Comparison of ENCODE assay signal across 9 cellular contexts in genomic region chr14:35385042-35385839, GRCh38. TPM values are rescaled to one million over a fixed set of nuclear protein-coding genes. Genes with fewer than 3 reads are reported as not detected.
A peak's percentile ranks its signal among the peaks of the same experiment; 100 is the strongest.
DNase-seq lines count a peak whose midpoint lies in the region; ATAC-seq, FAIRE-seq and TF ChIP-seq lines count a peak whose summit lies in the region.
"Had no signal": no experiment of that assay in that cellular context is flagged by ENCODE, and none has a peak within 500 bp of the region (broad histone marks: within the 10 kb centered on the region; RNA-seq: fewer than 3 reads in every experiment).

No MANE protein-coding gene starts in this region.

- H3K27me3 Mint-ChIP-seq in activated CD8-positive, alpha-beta memory T cell treated with anti-CD3 and anti-CD28 coated beads, Interleukin-2, amount 10 ng/mL, durations not matched to agents 7 days and 5 days: no peaks in the 10 kb centered on the region

- H3K4me2 ChIP-seq in fibroblast of lung (ENCODE audit: extremely low read depth, insufficient read depth, low read length) (peak overlapping the region; percentile 21), neural cell (ENCODE audit: low read length) (peak overlapping the region; percentile 21)

- no peaks in the 10 kb centered on the region for H3K9me2 ChIP-seq in neural cell (ENCODE audit: insufficient read depth, low read length)

- H3K4me3 Mint-ChIP-seq in activated CD8-positive, alpha-beta memory T cell treated with anti-CD3 and anti-CD28 coated beads, Interleukin-2, amount 10 ng/mL, durations not matched to agents 7 days and 5 days: no peak overlapping the region

- no peaks in the 10 kb centered on the region for H3F3A ChIP-seq in neural cell (ENCODE audit: insufficient read depth, low read length, poor library complexity, severe bottlenecking)

- CTCF ChIA-PET in activated CD8-positive, alpha-beta memory T cell treated with anti-CD3 and anti-CD28 coated beads, Interleukin-2, amount 10 ng/mL, durations not matched to agents 7 days and 5 days (lab: Charles Lee): no interaction called here

- TF ChIP-seq EP300 in neural cell (conservative IDR thresholded peaks at IDR 0.05; ENCODE audit: poor library complexity, severe bottlenecking): no peak

- H3K4me1 Mint-ChIP-seq in activated CD8-positive, alpha-beta memory T cell treated with anti-CD3 and anti-CD28 coated beads, Interleukin-2, amount 10 ng/mL, durations not matched to agents 7 days and 5 days: no peaks in the 10 kb centered on the region

- TF ChIP-seq RAD21 in neural cell (conservative IDR thresholded peaks at IDR 0.05): no peak

- DNase-seq in H54 (ENCODE audit: insufficient read length, low spot score): peak; percentile 45
- peak; percentile 86 for DNase-seq in RCC 7860 (ENCODE audit: low spot score)
- DNase-seq in fibroblast of lung (ENCODE audit: low read depth in 2 of 2): peak; percentile 89 to 92
- no peak for DNase-seq in activated CD4-positive, alpha-beta T cell treated with anti-CD3 and anti-CD28 coated beads for 1 hour
- no peak for DNase-seq in SKM-1 (lab: John Stamatoyannopoulos, UW; ENCODE audit: unreplicated experiment)
- no peak for DNase-seq in activated CD8-positive, alpha-beta memory T cell treated with anti-CD3 and anti-CD28 coated beads, Interleukin-2, amount 10 ng/mL, durations not matched to agents 7 days and 5 days
- DNase-seq in 8988T: no peak

- no peaks in the 10 kb centered on the region for H3K9me3 Mint-ChIP-seq in activated CD8-positive, alpha-beta memory T cell treated with anti-CD3 and anti-CD28 coated beads, Interleukin-2, amount 10 ng/mL, durations not matched to agents 7 days and 5 days (ENCODE audit: low read depth)

- no peak for ATAC-seq in activated CD8-positive, alpha-beta memory T cell treated with anti-CD3 and anti-CD28 coated beads, Interleukin-2, amount 10 ng/mL, durations not matched to agents 7 days and 5 days

- TF ChIP-seq POLR2A in H54 (IDR thresholded peaks at IDR 0.05; ENCODE audit: low read depth, low read length): no peak

- no peaks in the 10 kb centered on the region for H3K36me3 Mint-ChIP-seq in activated CD8-positive, alpha-beta memory T cell treated with anti-CD3 and anti-CD28 coated beads, Interleukin-2, amount 10 ng/mL, durations not matched to agents 7 days and 5 days

- H3K27me3 ChIP-seq in fibroblast of lung (ENCODE audit: control insufficient read depth, insufficient read depth, low read length) (no peaks in the 10 kb centered on the region), neural cell (ENCODE audit: insufficient read depth, low read depth, low read length) (no peaks in the 10 kb centered on the region)
- H3K27me3 ChIP-seq: neutrophil had no signal

- H3K36me3 ChIP-seq in fibroblast of lung (ENCODE audit: control insufficient read depth, insufficient read depth, low read length): no peaks in the 10 kb centered on the region
- H3K36me3 ChIP-seq in neural cell (ENCODE audit: insufficient read depth, low read length): no peaks in the 10 kb centered on the region
- H3K36me3 ChIP-seq: neutrophil had no signal

- H3K9me3 ChIP-seq in fibroblast of lung (ENCODE audit: control insufficient read depth, insufficient read depth, low read depth, low read length) (no peaks in the 10 kb centered on the region), neural cell (ENCODE audit: low read length) (no peaks in the 10 kb centered on the region)
- H3K9me3 ChIP-seq: neutrophil had no signal

- H4K20me1 ChIP-seq in fibroblast of lung (ENCODE audit: control insufficient read depth, extremely low read depth, insufficient read depth, low read length) (no peaks in the 10 kb centered on the region), neural cell (ENCODE audit: insufficient read depth) (no peaks in the 10 kb centered on the region)

- H3K9ac ChIP-seq in fibroblast of lung (ENCODE audit: insufficient read depth, low read length): peak overlapping the region; percentile 60
- peak overlapping the region; percentile 26 for H3K9ac ChIP-seq in neural cell (ENCODE audit: low read length)

- H3K27ac Mint-ChIP-seq in activated CD8-positive, alpha-beta memory T cell treated with anti-CD3 and anti-CD28 coated beads, Interleukin-2, amount 10 ng/mL, durations not matched to agents 7 days and 5 days: no peak overlapping the region

- H3K27ac ChIP-seq in fibroblast of lung (ENCODE audit: insufficient read depth, low read length) (peak overlapping the region; percentile 88), neural cell (ENCODE audit: low read length) (peak overlapping the region; percentile 39)
- H3K27ac ChIP-seq: neutrophil had no signal

- H2AFZ ChIP-seq in fibroblast of lung (ENCODE audit: low read length) (peak overlapping the region; percentile 66), neural cell (ENCODE audit: low read depth, low read length) (peak overlapping the region; percentile 69)

- H3K79me2 ChIP-seq in fibroblast of lung (ENCODE audit: control insufficient read depth, insufficient read depth, low read length): no peaks in the 10 kb centered on the region
- H3K79me2 ChIP-seq in neural cell (replicated peaks; ENCODE audit: insufficient read depth, low read length): no peaks in the 10 kb centered on the region

- H3K4me1 ChIP-seq in fibroblast of lung (ENCODE audit: control insufficient read depth, extremely low read depth, insufficient read depth, low read length): peaks cover 21% of the 10 kb centered on the region

- TF ChIP-seq CTCF in fibroblast of lung (conservative IDR thresholded peaks at IDR 0.05 in 1 of 2, IDR thresholded peaks at IDR 0.05 in 1 of 2; ENCODE audit: low read depth in 1 of 2, low read length in 2 of 2): no peak
- TF ChIP-seq CTCF in neural cell (IDR thresholded peaks at IDR 0.05; ENCODE audit: poor library complexity, severe bottlenecking): no peak

- H3K4me3 ChIP-seq in fibroblast of lung (replicated peaks in 1 of 4; ENCODE audit: control extremely low read depth in 1 of 4, insufficient read depth in 1 of 4, low read depth in 3 of 4, low read length in 4 of 4) (no peak overlapping the region), neural cell (ENCODE audit: low read length) (no peak overlapping the region)

- peak; percentile 65 for FAIRE-seq in H54 (lab: Jason Lieb, UNC)
- FAIRE-seq in RCC 7860 (lab: Jason Lieb, UNC): peak; percentile 82

TF ChIP-seq in neural cell, 6 proteins besides CTCF, POLR2A, EP300 and RAD21:
- no peak for TF ChIP-seq POLR2AphosphoS5 (IDR thresholded peaks at IDR 0.05)
- no peak for TF ChIP-seq TAF1 (IDR thresholded peaks at IDR 0.05; ENCODE audit: low read depth)
- no peak for TF ChIP-seq MXI1 (conservative IDR thresholded peaks at IDR 0.05; ENCODE audit: poor library complexity, severe bottlenecking)
- TF ChIP-seq EZH2 (IDR thresholded peaks at IDR 0.05; ENCODE audit: borderline replicate concordance, insufficient read depth, low read length, poor library complexity, severe bottlenecking): no peak
- no peak for TF ChIP-seq SMC3 (conservative IDR thresholded peaks at IDR 0.05; ENCODE audit: poor library complexity)
- no peak for TF ChIP-seq REST (IDR thresholded peaks at IDR 0.05; ENCODE audit: borderline replicate concordance)
TF ChIP-seq in neural cell: peak in this region for 0.

RNA-seq across cellular contexts. Expression of gene NFKBIA, which starts 19.3 kb away (rescaled TPM):
- 67.9 and 73.4 TPM in 2 replicates for total RNA-seq in fibroblast of lung
- 17.7 and 26.9 TPM in 2 replicates for polyA plus RNA-seq in fibroblast of lung
- polyA plus RNA-seq in fibroblast of lung (2012): 22.0 and 27.5 TPM in 2 replicates
- polyA minus RNA-seq in fibroblast of lung (ENCODE audit: low replicate concordance): 131 and 148 TPM in 2 replicates
- polyA plus RNA-seq in neural cell: 38.4 and 48.8 TPM in 2 replicates
- polyA minus RNA-seq in neural cell: 59.2 and 72.8 TPM in 2 replicates
- 100 to 1,000 TPM in 1 of 2 experiments, 10 to 100 TPM in 1; 82.9 to 245 TPM for total RNA-seq in activated CD8-positive, alpha-beta memory T cell treated with anti-CD3 and anti-CD28 coated beads, Interleukin-2, amount 10 ng/mL, durations not matched to agents 7 days and 5 days

Comparison
In these comparisons a context has a peak if more than half of its experiments do, and no peak if none do; other contexts are left out.
1. DNase-seq: peak in H54 (single experiment), RCC 7860 (single experiment) and fibroblast of lung (2 of 2); none in activated CD4-positive, alpha-beta T cell treated with anti-CD3 and anti-CD28 coated beads for 1 hour (single experiment), SKM-1 (single experiment), activated CD8-positive, alpha-beta memory T cell treated with anti-CD3 and anti-CD28 coated beads, Interleukin-2, amount 10 ng/mL, durations not matched to agents 7 days and 5 days (single experiment) and 8988T (single experiment).